In genomic region chr15:99331366-99331765, GRCh38 we compare ENCODE assay signal across 17 cellular contexts.
"Had no signal": no experiment of that assay in that cellular context is flagged by ENCODE, and none has a peak within 500 bp of the region (broad histone marks: within the 10 kb centered on the region; RNA-seq: fewer than 3 reads in every experiment).

No MANE protein-coding gene starts in this region.

- H3K4me2 ChIP-seq: neural progenitor cell had no signal

- H3K4me1 ChIP-seq: colonic mucosa, neural progenitor cell, right atrium auricular region, sigmoid colon, tibial nerve, upper lobe of right lung, vagina had no signal

- H3K9me3 ChIP-seq: colonic mucosa, ovary, right atrium auricular region, sigmoid colon, tibial nerve, upper lobe of right lung, vagina had no signal

- H3K4me3 Mint-ChIP-seq: naive thymus-derived CD8-positive, alpha-beta T cell; neural progenitor cell; stimulated activated naive CD8-positive, alpha-beta T cell treated with anti-CD3 and anti-CD28 coated beads, Interleukin-15, Interleukin-2, amounts not matched to agents 100 ng/mL and 50 ng/mL, for 24 hours had no signal

- H3K36me3 ChIP-seq: colonic mucosa, neural progenitor cell, ovary, right atrium auricular region, vagina had no signal

- H3K9me3 Mint-ChIP-seq: naive thymus-derived CD8-positive, alpha-beta T cell; neural progenitor cell; stimulated activated naive CD8-positive, alpha-beta T cell treated with anti-CD3 and anti-CD28 coated beads, Interleukin-15, Interleukin-2, amounts not matched to agents 100 ng/mL and 50 ng/mL, for 24 hours had no signal

- H3K36me3 Mint-ChIP-seq: neural progenitor cell had no signal

- H3K4me3 ChIP-seq: colonic mucosa, neural progenitor cell, ovary, right atrium auricular region, sigmoid colon, tibial nerve, upper lobe of right lung, vagina had no signal

- H3K27ac ChIP-seq: colonic mucosa, foreskin keratinocyte, neural progenitor cell, ovary, right atrium auricular region, sigmoid colon, tibial nerve, upper lobe of right lung, vagina had no signal

- ATAC-seq: foreskin keratinocyte; naive thymus-derived CD8-positive, alpha-beta T cell; upper lobe of right lung had no signal

- H3K27ac Mint-ChIP-seq: neural progenitor cell; stimulated activated naive CD8-positive, alpha-beta T cell treated with anti-CD3 and anti-CD28 coated beads, Interleukin-15, Interleukin-2, amounts not matched to agents 100 ng/mL and 50 ng/mL, for 24 hours had no signal

- H3K27me3 Mint-ChIP-seq: naive thymus-derived CD8-positive, alpha-beta T cell; stimulated activated naive CD8-positive, alpha-beta T cell treated with anti-CD3 and anti-CD28 coated beads, Interleukin-15, Interleukin-2, amounts not matched to agents 100 ng/mL and 50 ng/mL, for 24 hours had no signal

- DNase-seq: colonic mucosa; dermis blood vessel endothelial cell; erythroblast; foreskin keratinocyte; kidney; naive thymus-derived CD8-positive, alpha-beta T cell; nucleus accumbens; ovary; sigmoid colon; small intestine; stimulated activated CD4-positive, alpha-beta T cell treated with anti-CD3 and anti-CD28 coated beads, Interleukin-12 subunit alpha, Interleukin-12 subunit beta, amount 100 ng/mL, for 4 hours; upper lobe of right lung had no signal

- H2AFZ ChIP-seq: neural progenitor cell had no signal

- H3K27me3 ChIP-seq: colonic mucosa, foreskin keratinocyte, neural progenitor cell, ovary, right atrium auricular region, sigmoid colon, tibial nerve, upper lobe of right lung, vagina had no signal

- H3K9ac ChIP-seq: neural progenitor cell had no signal
